In the genomic region with DNA sequence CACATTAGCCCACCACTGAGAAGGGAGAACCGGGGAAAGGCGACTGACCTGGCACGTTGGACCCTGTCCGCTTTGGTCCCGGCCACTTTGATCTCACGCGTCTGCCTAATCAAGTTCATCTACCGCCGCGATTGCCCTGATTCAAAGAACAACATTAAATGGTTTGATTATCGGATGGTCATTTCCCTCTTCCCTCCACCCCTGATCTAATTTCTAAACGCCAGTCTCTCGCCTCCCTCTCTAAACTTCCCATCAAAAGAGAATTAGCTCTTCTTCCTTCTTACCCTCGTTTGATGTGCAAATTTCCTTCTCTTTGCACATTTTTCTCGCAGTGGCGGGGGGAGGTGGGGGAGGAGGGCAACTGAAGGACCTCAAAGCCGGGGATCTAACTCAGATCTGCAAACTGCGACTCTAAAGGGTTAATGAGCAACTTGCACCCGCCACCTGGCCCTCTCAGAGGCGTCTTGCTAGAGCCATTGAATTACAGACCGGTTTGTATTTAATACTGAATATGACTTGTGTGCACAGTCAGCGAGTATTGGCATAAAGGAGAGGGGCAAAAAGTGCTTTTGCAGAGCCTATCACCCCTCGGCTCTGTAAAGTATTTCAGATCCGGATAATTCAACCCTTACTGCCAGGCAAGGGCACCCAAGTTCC, we compare ENCODE assay signal across 2 cellular contexts.
TF ChIP-seq lines count a peak whose summit lies in the region.

No MANE protein-coding gene starts in this region.

TF ChIP-seq in IMR-90, 13 proteins besides CTCF, POLR2A, EP300 and RAD21:
- TF ChIP-seq MAFK (IDR thresholded peaks at IDR 0.05; ENCODE audit: low read depth, low read length) (0 out of 2 replicates have a peak, but pooled peaks have one; percentile 11), FOS (IDR thresholded peaks at IDR 0.05; ENCODE audit: low read depth, low read length) (no peak)

TF ChIP-seq in endothelial cell of umbilical vein, 7 proteins besides CTCF, POLR2A, EP300 and RAD21:
- TF ChIP-seq FOS (IDR thresholded peaks at IDR 0.05; ENCODE audit: borderline replicate concordance, insufficient read depth, low read length): no peak
- TF ChIP-seq GATA2 (IDR thresholded peaks at IDR 0.05; ENCODE audit: insufficient read depth, insufficient read length, low read depth, low read length): peak; percentile 52
